ENCODE assay signal across 8 cellular contexts in the genomic region with DNA sequence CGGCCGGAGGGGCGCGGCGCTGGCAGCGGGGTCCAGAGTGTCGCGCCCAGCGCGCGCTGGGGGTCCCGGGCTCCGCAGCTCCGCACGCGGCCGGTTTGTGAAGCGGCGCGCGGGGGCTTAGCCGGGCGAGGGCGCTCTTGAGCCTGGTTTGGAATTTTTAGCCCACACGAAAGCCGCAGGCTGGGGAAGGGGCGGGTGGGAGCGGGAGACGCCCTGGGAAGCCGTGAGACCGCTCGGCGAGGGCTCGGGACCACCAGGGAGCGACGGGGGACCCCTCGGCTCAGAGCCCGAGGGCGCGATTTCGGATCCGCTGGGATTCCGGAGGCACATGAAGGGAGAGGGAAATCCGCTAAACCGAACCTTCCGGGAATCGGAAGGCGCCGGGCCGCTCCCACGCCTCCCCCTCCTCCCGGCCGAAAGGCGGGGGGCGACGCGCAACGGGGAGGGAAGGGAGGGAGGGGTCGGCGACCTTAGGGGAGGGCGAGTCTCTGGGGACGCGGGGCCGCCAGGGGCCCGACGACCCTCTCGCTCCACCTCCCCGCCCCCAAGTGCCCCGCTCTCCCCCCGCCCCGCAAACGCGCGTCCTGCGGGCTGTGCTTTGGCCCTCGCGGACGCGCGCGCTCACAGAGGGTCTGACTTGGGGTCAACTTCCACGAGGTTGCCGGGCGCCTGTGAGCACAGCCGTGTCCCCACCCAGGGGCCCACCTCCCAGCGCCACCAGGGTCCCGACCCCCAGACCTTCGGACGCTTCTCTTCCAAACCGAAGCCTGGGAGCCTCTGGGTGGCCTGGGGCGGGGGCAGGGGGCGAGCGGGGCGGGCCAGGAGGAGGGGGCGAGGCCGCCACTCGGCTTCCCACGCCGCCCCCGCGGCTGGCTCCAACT. TPM values are rescaled to one million over a fixed set of nuclear protein-coding genes. Genes with fewer than 3 reads are reported as not detected.
DNase-seq lines count a peak whose midpoint lies in the region; ATAC-seq and TF ChIP-seq lines count a peak whose summit lies in the region.

No MANE protein-coding gene starts in this region.

- H3K36me3 ChIP-seq in stomach, result no peaks in the 10 kb centered on the region

- H3K27me3 ChIP-seq in stomach, result peaks cover 16 to 92% (median 77%) of the 10 kb centered on the region in 3 donors

- WGBS in stomach, 5 donors, result 1 to 2% (median 1%) methylated on average over 16 to 94 of the region's 101 CpGs

- intact Hi-C loops in stomach (cut with DNase I; ENCODE audit: low total_unique reads), result no loop called here

- H3K27ac Mint-ChIP-seq in naive thymus-derived CD8-positive, alpha-beta T cell, result no peak overlapping the region

- H3K4me1 Mint-ChIP-seq in naive thymus-derived CD8-positive, alpha-beta T cell, result peaks cover 6 to 28% (median 16%) of the 10 kb centered on the region in 4 donors

- peak; percentile 59 for DNase-seq in DMS53 (lab: John Stamatoyannopoulos, UW)
- DNase-seq in DMS53 treated with DMSO at 0.1 percent for 48 hours (lab: John Stamatoyannopoulos, UW; ENCODE audit: unreplicated experiment), result no peak
- DNase-seq in NCI-H226, result peak; percentile 68
- DNase-seq in activated T-cell treated with anti-CD3 and anti-CD28 coated beads for 4 hours, result peak; percentile 47
- peak; percentile 28 for DNase-seq in fibroblast of gingiva (ENCODE audit: low read depth)
- DNase-seq in naive thymus-derived CD8-positive, alpha-beta T cell, result peak; percentile 19 to 70 (median 48)
- peak; percentile 60 for DNase-seq in stomach
- no peak for DNase-seq in HPDE6-E6E7 (ENCODE audit: extremely low spot score)

- ATAC-seq in naive thymus-derived CD8-positive, alpha-beta T cell, result peak; percentile 31 to 39

- peaks cover 8 to 53% (median 30%) of the 10 kb centered on the region in 5 donors for H3K27me3 Mint-ChIP-seq in naive thymus-derived CD8-positive, alpha-beta T cell

- H3K9me3 Mint-ChIP-seq in naive thymus-derived CD8-positive, alpha-beta T cell, result no peaks in the 10 kb centered on the region

- no peaks in the 10 kb centered on the region for H3K9me3 ChIP-seq in stomach

- peak overlapping the region; percentile 53 to 58 (median 56) for H3K4me3 ChIP-seq in stomach

- no peak for TF ChIP-seq POLR2A in stomach (IDR thresholded peaks at IDR 0.05)

- peak overlapping the region in 4 of 5 donors; percentile 20 to 54 (median 34) for H3K27ac ChIP-seq in stomach

- peak overlapping the region in 6 of 10 donors; percentile 6 to 47 (median 36) for H3K4me3 Mint-ChIP-seq in naive thymus-derived CD8-positive, alpha-beta T cell

- H3K4me1 ChIP-seq in stomach, result peaks cover 47 to 62% (median 60%) of the 10 kb centered on the region in 4 donors

- H3K36me3 Mint-ChIP-seq in naive thymus-derived CD8-positive, alpha-beta T cell, result peaks cover 0 to 5% (median 0%) of the 10 kb centered on the region in 3 donors

- TF ChIP-seq EP300 in stomach (IDR thresholded peaks at IDR 0.05), result no peak

- peak in 5 of 7 experiments; percentile 6 to 68 (median 61) for TF ChIP-seq CTCF in stomach (IDR thresholded peaks at IDR 0.05)

- POLR2A ChIA-PET in naive thymus-derived CD8-positive, alpha-beta T cell (lab: Charles Lee), result no interaction called here

RNA-seq across cellular contexts. Expression of a gene that starts 5.1 kb away (rescaled TPM):
- not detected for total RNA-seq in naive thymus-derived CD8-positive, alpha-beta T cell
- not detected for polyA plus RNA-seq in naive thymus-derived CD8-positive, alpha-beta T cell
- total RNA-seq in stomach, result 1 to 10 TPM in 1 of 5 donors, under 1 TPM in 3, not detected in 1; 0.43 to 4.3 (median 0.50) TPM
- under 1 TPM; 0.19 to 0.76 (median 0.53) TPM for polyA plus RNA-seq in stomach

Comparison
In these comparisons a context has a peak if more than half of its experiments do, and no peak if none do; other contexts are left out.
1. DNase-seq: peak in DMS53 (single experiment), NCI-H226 (single experiment), activated T-cell treated with anti-CD3 and anti-CD28 coated beads for 4 hours (single experiment), fibroblast of gingiva (single experiment), naive thymus-derived CD8-positive, alpha-beta T cell (10 of 10) and stomach (single experiment); none in DMS53 treated with DMSO at 0.1 percent for 48 hours (single experiment) and HPDE6-E6E7 (single experiment).